In genomic region chr12:95142752-95143151, GRCh38 we compare ENCODE assay signal across 18 cellular contexts.
"Had no signal": no experiment of that assay in that cellular context is flagged by ENCODE, and none has a peak within 500 bp of the region (broad histone marks: within the 10 kb centered on the region; RNA-seq: fewer than 3 reads in every experiment).

No MANE protein-coding gene starts in this region.

- H3K4me1 ChIP-seq: colonic mucosa had no signal

- H3K4me3 ChIP-seq: colonic mucosa, heart right ventricle, lower lobe of right lung, thyroid gland had no signal

- ATAC-seq: left colon; lower lobe of right lung; naive thymus-derived CD4-positive, alpha-beta T cell had no signal

- H3K27me3 ChIP-seq: colonic mucosa, heart right ventricle, neutrophil, thyroid gland had no signal

- H3K27ac ChIP-seq: colonic mucosa, neutrophil had no signal

- H3K36me3 ChIP-seq: colonic mucosa, lower lobe of right lung, neutrophil, thyroid gland had no signal

- DNase-seq: caudate nucleus; colonic mucosa; dermis blood vessel endothelial cell; erythroblast; foreskin melanocyte; heart right ventricle; immature natural killer cell; kidney; left colon; lower lobe of right lung; mesenchymal stem cell; naive thymus-derived CD4-positive, alpha-beta T cell; nephron progenitor cell; small intestine; stimulated activated CD4-positive, alpha-beta T cell treated with anti-CD3 and anti-CD28 coated beads, Interleukin-12 subunit alpha, Interleukin-12 subunit beta, amount 100 ng/mL, for 4 hours; stimulated activated naive CD4-positive, alpha-beta T cell treated with Interleukin-2 at 50 U/mL for 16 hours; thyroid gland had no signal

- H3K9me3 ChIP-seq: colonic mucosa, heart right ventricle, lower lobe of right lung, neutrophil, thyroid gland had no signal
